1 cellular context compared by ENCODE assay signal in the genomic region with DNA sequence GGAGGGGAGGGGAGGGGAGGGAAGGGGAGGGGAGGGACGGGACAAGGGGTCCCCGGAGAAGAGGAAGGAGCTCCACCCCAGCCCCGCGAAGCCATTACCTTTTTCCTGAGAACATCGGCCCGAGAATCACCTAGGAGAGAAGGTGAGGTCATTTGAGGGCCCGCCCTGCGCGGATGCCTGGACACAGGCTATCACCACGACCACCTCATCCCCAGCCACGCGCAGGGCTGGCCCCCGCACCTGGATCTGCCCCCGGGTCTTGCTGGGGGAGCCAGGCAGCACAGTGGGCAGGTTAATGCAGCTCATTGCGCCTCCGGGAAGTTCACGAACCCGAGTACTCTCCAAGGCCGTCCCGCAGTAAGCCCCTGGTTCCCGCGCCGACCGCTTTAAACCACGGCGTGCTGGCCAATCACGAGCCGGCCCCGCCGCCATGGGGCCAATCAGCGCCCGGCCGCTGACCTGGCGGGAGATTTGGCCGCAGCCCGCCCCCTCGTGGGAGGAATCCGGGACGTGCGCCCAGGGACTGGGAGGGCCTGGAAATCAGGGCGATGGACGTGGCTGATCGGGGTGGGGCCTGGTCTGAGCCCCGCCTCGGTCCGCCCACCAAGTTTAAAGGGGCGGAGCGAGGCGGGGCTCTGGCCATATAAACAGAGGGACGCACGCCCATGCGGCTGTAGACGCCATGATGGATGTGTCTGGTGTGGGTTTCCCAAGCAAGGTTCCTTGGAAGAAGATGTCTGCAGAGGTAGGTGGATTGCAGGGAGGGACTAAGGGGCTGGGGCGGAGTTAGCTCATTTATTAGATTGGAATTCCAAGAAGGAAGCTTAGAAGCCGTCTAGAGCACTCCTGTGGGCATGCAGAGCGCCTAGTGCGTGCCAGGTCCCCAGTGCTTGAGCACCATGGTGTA.
A peak's percentile ranks its signal among the peaks of the same experiment; 100 is the strongest.
TF ChIP-seq lines count a peak whose summit lies in the region.

A gene with protein sequence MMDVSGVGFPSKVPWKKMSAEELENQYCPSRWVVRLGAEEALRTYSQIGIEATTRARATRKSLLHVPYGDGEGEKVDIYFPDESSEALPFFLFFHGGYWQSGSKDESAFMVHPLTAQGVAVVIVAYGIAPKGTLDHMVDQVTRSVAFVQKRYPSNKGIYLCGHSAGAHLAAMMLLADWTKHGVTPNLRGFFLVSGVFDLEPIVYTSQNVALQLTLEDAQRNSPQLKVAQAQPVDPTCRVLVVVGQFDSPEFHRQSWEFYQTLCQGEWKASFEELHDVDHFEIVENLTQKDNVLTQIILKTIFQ (plus strand): TSS at position 674 of the 907 bp plus-strand sequence. CDS start 9 bp downstream, at position 683.
A gene with protein sequence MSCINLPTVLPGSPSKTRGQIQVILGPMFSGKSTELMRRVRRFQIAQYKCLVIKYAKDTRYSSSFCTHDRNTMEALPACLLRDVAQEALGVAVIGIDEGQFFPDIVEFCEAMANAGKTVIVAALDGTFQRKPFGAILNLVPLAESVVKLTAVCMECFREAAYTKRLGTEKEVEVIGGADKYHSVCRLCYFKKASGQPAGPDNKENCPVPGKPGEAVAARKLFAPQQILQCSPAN (minus strand): TSS at position 364 of the 907 bp plus-strand sequence. CDS start 58 bp downstream, at position 306.

TF ChIP-seq in HepG2, 621 proteins besides CTCF, POLR2A, EP300 and RAD21 (continued from another document and continues in another):
- TF ChIP-seq, protein P1, sequence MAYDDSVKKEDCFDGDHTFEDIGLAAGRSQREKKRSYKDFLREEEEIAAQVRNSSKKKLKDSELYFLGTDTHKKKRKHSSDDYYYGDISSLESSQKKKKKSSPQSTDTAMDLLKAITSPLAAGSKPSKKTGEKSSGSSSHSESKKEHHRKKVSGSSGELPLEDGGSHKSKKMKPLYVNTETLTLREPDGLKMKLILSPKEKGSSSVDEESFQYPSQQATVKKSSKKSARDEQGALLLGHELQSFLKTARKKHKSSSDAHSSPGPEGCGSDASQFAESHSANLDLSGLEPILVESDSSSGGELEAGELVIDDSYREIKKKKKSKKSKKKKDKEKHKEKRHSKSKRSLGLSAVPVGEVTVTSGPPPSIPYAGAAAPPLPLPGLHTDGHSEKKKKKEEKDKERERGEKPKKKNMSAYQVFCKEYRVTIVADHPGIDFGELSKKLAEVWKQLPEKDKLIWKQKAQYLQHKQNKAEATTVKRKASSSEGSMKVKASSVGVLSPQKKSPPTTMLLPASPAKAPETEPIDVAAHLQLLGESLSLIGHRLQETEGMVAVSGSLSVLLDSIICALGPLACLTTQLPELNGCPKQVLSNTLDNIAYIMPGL (CRISPR knock-in tag; IDR thresholded peaks at IDR 0.05; ENCODE audit: borderline replicate concordance in 1 of 2, low read depth in 1 of 2): peak; percentile 70 to 87; a peak in 3 of 4 replicates
- TF ChIP-seq SMAD9 (CRISPR knock-in tag; IDR thresholded peaks at IDR 0.05) (peak; percentile 22; the same call in 1 of the 2 replicates), ZNF232 (CRISPR knock-in tag; IDR thresholded peaks at IDR 0.05; ENCODE audit: borderline replicate concordance) (no peak; the same call in 1 of the 2 replicates), NPAS2 (CRISPR knock-in tag; IDR thresholded peaks at IDR 0.05; ENCODE audit: borderline replicate concordance) (no peak), MAF1 (CRISPR knock-in tag; IDR thresholded peaks at IDR 0.05; ENCODE audit: borderline replicate concordance) (peak; percentile 94), THYN1 (CRISPR knock-in tag; IDR thresholded peaks at IDR 0.05; ENCODE audit: borderline replicate concordance, low read depth) (peak; percentile 99), ERF (CRISPR knock-in tag; IDR thresholded peaks at IDR 0.05) (peak; percentile 98), EEA1 (CRISPR knock-in tag; IDR thresholded peaks at IDR 0.05; ENCODE audit: borderline replicate concordance) (peak; percentile 85; the same call in 1 of the 2 replicates), CCAR2 (optimal IDR thresholded peaks at IDR 0.05; ENCODE audit: low read depth, low read length) (no peak), ZMAT3 (CRISPR knock-in tag; conservative IDR thresholded peaks at IDR 0.05) (peak; percentile 89), ZNF746 (CRISPR knock-in tag; IDR thresholded peaks at IDR 0.05) (peak; percentile 64; the same call in 1 of the 2 replicates), HIVEP1 (CRISPR knock-in tag; IDR thresholded peaks at IDR 0.05) (peak; percentile 72), ZNF326 (CRISPR knock-in tag; IDR thresholded peaks at IDR 0.05; ENCODE audit: borderline replicate concordance) (no peak), POGZ (CRISPR knock-in tag; IDR thresholded peaks at IDR 0.05) (peak; percentile 79; the same call in 1 of the 2 replicates), ZNF737 (CRISPR knock-in tag; IDR thresholded peaks at IDR 0.05; ENCODE audit: borderline replicate concordance) (no peak), ZNF33A (CRISPR knock-in tag; IDR thresholded peaks at IDR 0.05; ENCODE audit: borderline replicate concordance) (no peak; the same call in 1 of the 2 replicates), CBFB (CRISPR knock-in tag; IDR thresholded peaks at IDR 0.05) (peak; percentile 93), YY1 (IDR thresholded peaks at IDR 0.05; ENCODE audit: insufficient read depth, insufficient replicate concordance, low read depth, low read length) (peak; percentile 96), NONO (IDR thresholded peaks at IDR 0.05) (no peak), NONO (CRISPR knock-in tag; conservative IDR thresholded peaks at IDR 0.05) (peak; percentile 93), ZNF775 (CRISPR knock-in tag; IDR thresholded peaks at IDR 0.05; ENCODE audit: borderline replicate concordance) (0 out of 2 replicates have a peak, but pooled peaks have one; percentile 16), ZNF709 (CRISPR knock-in tag; IDR thresholded peaks at IDR 0.05) (0 out of 2 replicates have a peak, but pooled peaks have one; percentile 28), ZNF333 (CRISPR knock-in tag; IDR thresholded peaks at IDR 0.05; ENCODE audit: borderline replicate concordance) (peak; percentile 83; the same call in 1 of the 2 replicates), MIXL1 (CRISPR knock-in tag; IDR thresholded peaks at IDR 0.05) (peak; percentile 82; the same call in 1 of the 2 replicates), ZNF703 (CRISPR knock-in tag; IDR thresholded peaks at IDR 0.05; ENCODE audit: borderline replicate concordance) (0 out of 2 replicates have a peak, but pooled peaks have one; percentile 5), SIN3B (IDR thresholded peaks at IDR 0.05; ENCODE audit: low read length) (peak; percentile 85), ZNF616 (CRISPR knock-in tag; IDR thresholded peaks at IDR 0.05; ENCODE audit: low read depth) (peak; percentile 78), RBM22 (optimal IDR thresholded peaks at IDR 0.05; ENCODE audit: low read length) (no peak), ZNF577 (CRISPR knock-in tag; IDR thresholded peaks at IDR 0.05; ENCODE audit: borderline replicate concordance, low read depth) (no peak), SIX1 (CRISPR knock-in tag; IDR thresholded peaks at IDR 0.05; ENCODE audit: borderline replicate concordance) (peak; percentile 22; the same call in 1 of the 2 replicates), ATM (IDR thresholded peaks at IDR 0.05; ENCODE audit: borderline replicate concordance) (no peak), TCF12 (IDR thresholded peaks at IDR 0.05) (no peak), TCF12 (CRISPR knock-in tag; IDR thresholded peaks at IDR 0.05) (no peak), CC2D1A (CRISPR knock-in tag; IDR thresholded peaks at IDR 0.05) (peak; percentile 100), ZNF274 (CRISPR knock-in tag; IDR thresholded peaks at IDR 0.05) (peak; percentile 97), JDP2 (CRISPR knock-in tag; IDR thresholded peaks at IDR 0.05; ENCODE audit: borderline replicate concordance) (0 out of 2 replicates have a peak, but pooled peaks have one; percentile 96), KDM5B (CRISPR knock-in tag; IDR thresholded peaks at IDR 0.05; ENCODE audit: borderline replicate concordance) (peak; percentile 84; the same call in 1 of the 2 replicates), CAMTA2 (CRISPR knock-in tag; IDR thresholded peaks at IDR 0.05; ENCODE audit: borderline replicate concordance) (no peak; the same call in 1 of the 2 replicates), FOXO1 (CRISPR knock-in tag; IDR thresholded peaks at IDR 0.05) (peak; percentile 70; the same call in 1 of the 2 replicates), ZNF781 (CRISPR knock-in tag; IDR thresholded peaks at IDR 0.05; ENCODE audit: borderline replicate concordance, not compliant biosample characterization) (peak; percentile 46), ZNF839 (CRISPR knock-in tag; IDR thresholded peaks at IDR 0.05; ENCODE audit: borderline replicate concordance) (no peak), NAIF1 (CRISPR knock-in tag; IDR thresholded peaks at IDR 0.05; ENCODE audit: borderline replicate concordance) (peak; percentile 85; the same call in 1 of the 2 replicates), NFIB (CRISPR knock-in tag; IDR thresholded peaks at IDR 0.05; ENCODE audit: borderline replicate concordance) (no peak; the same call in 1 of the 2 replicates), KLF6 (CRISPR knock-in tag; IDR thresholded peaks at IDR 0.05) (peak; percentile 97), RBAK (CRISPR knock-in tag; IDR thresholded peaks at IDR 0.05) (no peak), ZNF253 (CRISPR knock-in tag; IDR thresholded peaks at IDR 0.05; ENCODE audit: borderline replicate concordance) (peak; percentile 99), ATF1 (CRISPR knock-in tag; IDR thresholded peaks at IDR 0.05) (no peak)
- TF ChIP-seq, protein P2, sequence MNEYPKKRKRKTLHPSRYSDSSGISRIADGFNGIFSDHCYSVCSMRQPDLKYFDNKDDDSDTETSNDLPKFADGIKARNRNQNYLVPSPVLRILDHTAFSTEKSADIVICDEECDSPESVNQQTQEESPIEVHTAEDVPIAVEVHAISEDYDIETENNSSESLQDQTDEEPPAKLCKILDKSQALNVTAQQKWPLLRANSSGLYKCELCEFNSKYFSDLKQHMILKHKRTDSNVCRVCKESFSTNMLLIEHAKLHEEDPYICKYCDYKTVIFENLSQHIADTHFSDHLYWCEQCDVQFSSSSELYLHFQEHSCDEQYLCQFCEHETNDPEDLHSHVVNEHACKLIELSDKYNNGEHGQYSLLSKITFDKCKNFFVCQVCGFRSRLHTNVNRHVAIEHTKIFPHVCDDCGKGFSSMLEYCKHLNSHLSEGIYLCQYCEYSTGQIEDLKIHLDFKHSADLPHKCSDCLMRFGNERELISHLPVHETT (CRISPR knock-in tag; conservative IDR thresholded peaks at IDR 0.05): peak; percentile 73
- TF ChIP-seq, protein P3, sequence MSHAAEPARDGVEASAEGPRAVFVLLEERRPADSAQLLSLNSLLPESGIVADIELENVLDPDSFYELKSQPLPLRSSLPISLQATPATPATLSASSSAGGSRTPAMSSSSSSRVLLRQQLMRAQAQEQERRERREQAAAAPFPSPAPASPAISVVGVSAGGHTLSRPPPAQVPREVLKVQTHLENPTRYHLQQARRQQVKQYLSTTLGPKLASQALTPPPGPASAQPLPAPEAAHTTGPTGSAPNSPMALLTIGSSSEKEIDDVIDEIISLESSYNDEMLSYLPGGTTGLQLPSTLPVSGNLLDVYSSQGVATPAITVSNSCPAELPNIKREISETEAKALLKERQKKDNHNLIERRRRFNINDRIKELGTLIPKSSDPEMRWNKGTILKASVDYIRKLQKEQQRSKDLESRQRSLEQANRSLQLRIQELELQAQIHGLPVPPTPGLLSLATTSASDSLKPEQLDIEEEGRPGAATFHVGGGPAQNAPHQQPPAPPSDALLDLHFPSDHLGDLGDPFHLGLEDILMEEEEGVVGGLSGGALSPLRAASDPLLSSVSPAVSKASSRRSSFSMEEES (CRISPR knock-in tag; IDR thresholded peaks at IDR 0.05): peak; percentile 81
- TF ChIP-seq, protein P4, sequence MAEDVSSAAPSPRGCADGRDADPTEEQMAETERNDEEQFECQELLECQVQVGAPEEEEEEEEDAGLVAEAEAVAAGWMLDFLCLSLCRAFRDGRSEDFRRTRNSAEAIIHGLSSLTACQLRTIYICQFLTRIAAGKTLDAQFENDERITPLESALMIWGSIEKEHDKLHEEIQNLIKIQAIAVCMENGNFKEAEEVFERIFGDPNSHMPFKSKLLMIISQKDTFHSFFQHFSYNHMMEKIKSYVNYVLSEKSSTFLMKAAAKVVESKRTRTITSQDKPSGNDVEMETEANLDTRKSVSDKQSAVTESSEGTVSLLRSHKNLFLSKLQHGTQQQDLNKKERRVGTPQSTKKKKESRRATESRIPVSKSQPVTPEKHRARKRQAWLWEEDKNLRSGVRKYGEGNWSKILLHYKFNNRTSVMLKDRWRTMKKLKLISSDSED (CRISPR knock-in tag; IDR thresholded peaks at IDR 0.05): no peak
- TF ChIP-seq, protein P5, sequence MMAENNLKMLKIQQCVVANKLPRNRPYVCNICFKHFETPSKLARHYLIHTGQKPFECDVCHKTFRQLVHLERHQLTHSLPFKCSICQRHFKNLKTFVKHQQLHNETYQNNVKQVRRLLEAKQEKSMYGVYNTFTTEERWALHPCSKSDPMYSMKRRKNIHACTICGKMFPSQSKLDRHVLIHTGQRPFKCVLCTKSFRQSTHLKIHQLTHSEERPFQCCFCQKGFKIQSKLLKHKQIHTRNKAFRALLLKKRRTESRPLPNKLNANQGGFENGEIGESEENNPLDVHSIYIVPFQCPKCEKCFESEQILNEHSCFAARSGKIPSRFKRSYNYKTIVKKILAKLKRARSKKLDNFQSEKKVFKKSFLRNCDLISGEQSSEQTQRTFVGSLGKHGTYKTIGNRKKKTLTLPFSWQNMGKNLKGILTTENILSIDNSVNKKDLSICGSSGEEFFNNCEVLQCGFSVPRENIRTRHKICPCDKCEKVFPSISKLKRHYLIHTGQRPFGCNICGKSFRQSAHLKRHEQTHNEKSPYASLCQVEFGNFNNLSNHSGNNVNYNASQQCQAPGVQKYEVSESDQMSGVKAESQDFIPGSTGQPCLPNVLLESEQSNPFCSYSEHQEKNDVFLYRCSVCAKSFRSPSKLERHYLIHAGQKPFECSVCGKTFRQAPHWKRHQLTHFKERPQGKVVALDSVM (CRISPR knock-in tag; IDR thresholded peaks at IDR 0.05): no peak; the same call in 1 of the 2 replicates
- TF ChIP-seq, protein P6, sequence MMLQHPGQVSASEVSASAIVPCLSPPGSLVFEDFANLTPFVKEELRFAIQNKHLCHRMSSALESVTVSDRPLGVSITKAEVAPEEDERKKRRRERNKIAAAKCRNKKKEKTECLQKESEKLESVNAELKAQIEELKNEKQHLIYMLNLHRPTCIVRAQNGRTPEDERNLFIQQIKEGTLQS (CRISPR knock-in tag; IDR thresholded peaks at IDR 0.05): no peak; the same call in 1 of the 2 replicates
- TF ChIP-seq, protein P7, sequence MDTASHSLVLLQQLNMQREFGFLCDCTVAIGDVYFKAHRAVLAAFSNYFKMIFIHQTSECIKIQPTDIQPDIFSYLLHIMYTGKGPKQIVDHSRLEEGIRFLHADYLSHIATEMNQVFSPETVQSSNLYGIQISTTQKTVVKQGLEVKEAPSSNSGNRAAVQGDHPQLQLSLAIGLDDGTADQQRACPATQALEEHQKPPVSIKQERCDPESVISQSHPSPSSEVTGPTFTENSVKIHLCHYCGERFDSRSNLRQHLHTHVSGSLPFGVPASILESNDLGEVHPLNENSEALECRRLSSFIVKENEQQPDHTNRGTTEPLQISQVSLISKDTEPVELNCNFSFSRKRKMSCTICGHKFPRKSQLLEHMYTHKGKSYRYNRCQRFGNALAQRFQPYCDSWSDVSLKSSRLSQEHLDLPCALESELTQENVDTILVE (CRISPR knock-in tag; IDR thresholded peaks at IDR 0.05): peak; percentile 14; the same call in 1 of the 2 replicates
